ENCODE assay signal across 11 cellular contexts in genomic region chr6:5401845-5402738, GRCh38.
DNase-seq lines count a peak whose midpoint lies in the region; ATAC-seq and TF ChIP-seq lines count a peak whose summit lies in the region.
"Had no signal": no experiment of that assay in that cellular context is flagged by ENCODE, and none has a peak within 500 bp of the region (broad histone marks: within the 10 kb centered on the region; RNA-seq: fewer than 3 reads in every experiment).

No MANE protein-coding gene starts in this region.

- peaks cover 6% of the 10 kb centered on the region for H3K9me3 ChIP-seq in RWPE2 (ENCODE audit: severe bottlenecking)
- H3K9me3 ChIP-seq: neutrophil had no signal

- H3K4me3 Mint-ChIP-seq in GM23338: no peak overlapping the region
- no peak overlapping the region for H3K4me3 Mint-ChIP-seq in activated CD4-positive, alpha-beta memory T cell treated with anti-CD3 and anti-CD28 coated beads for 36 hours

- H3K27ac ChIP-seq in GM23338 (ENCODE audit: low read depth): no peak overlapping the region
- H3K27ac ChIP-seq in RWPE2 (ENCODE audit: poor library complexity, severe bottlenecking): no peak overlapping the region
- H3K27ac ChIP-seq: neutrophil, uterus had no signal

- peaks cover 4% of the 10 kb centered on the region; the same call in 2 of the 3 replicates for H3K9me3 Mint-ChIP-seq in GM23338
- H3K9me3 Mint-ChIP-seq in activated CD4-positive, alpha-beta memory T cell treated with anti-CD3 and anti-CD28 coated beads for 36 hours: peaks cover 5% of the 10 kb centered on the region

- TF ChIP-seq CTCF in AG09319 (IDR thresholded peaks at IDR 0.05; ENCODE audit: low read depth, low read length): peak; percentile 30
- peak; percentile 58 to 75 for TF ChIP-seq CTCF in GM23338 (conservative IDR thresholded peaks at IDR 0.05; ENCODE audit: low read depth in 2 of 2)
- peak; percentile 62 for TF ChIP-seq CTCF in RWPE2 (IDR thresholded peaks at IDR 0.05; ENCODE audit: poor library complexity, severe bottlenecking)

- H3K9me2 ChIP-seq in GM23338 (ENCODE audit: insufficient read depth): no peaks in the 10 kb centered on the region

- H3K27me3 Mint-ChIP-seq in GM23338 (ENCODE audit: insufficient read depth, low read depth, poor library complexity): peaks cover 2% of the 10 kb centered on the region
- no peaks in the 10 kb centered on the region for H3K27me3 Mint-ChIP-seq in activated CD4-positive, alpha-beta memory T cell treated with anti-CD3 and anti-CD28 coated beads for 36 hours

- H2AFZ ChIP-seq in GM23338: no peak overlapping the region

- no peak for DNase-seq in AG09319 (ENCODE audit: extremely low read depth, low read depth)
- DNase-seq in GM23338 (ENCODE audit: low spot score): peak; percentile 43
- no peak for DNase-seq in RWPE2 (ENCODE audit: low spot score)
- peak; percentile 5 for DNase-seq in fibroblast of the conjunctiva (ENCODE audit: low read depth)
- DNase-seq in cerebellum (ENCODE audit: low spot score): no peak
- no peak for DNase-seq in AG20443 (ENCODE audit: low spot score)
- no peak for DNase-seq in activated CD4-positive, alpha-beta memory T cell treated with anti-CD3 and anti-CD28 coated beads for 36 hours
- DNase-seq: activated naive CD4-positive, alpha-beta T cell treated with anti-CD3 and anti-CD28 coated beads, Interleukin-2, amount 50 U/mL, for 16 hours; uterus had no signal

- H3K4me1 ChIP-seq in GM23338 (ENCODE audit: insufficient read depth): no peaks in the 10 kb centered on the region
- peaks cover 3% of the 10 kb centered on the region for H3K4me1 ChIP-seq in RWPE2 (ENCODE audit: insufficient read depth, poor library complexity, severe bottlenecking)
- H3K4me1 ChIP-seq: uterus had no signal

- peaks cover 3% of the 10 kb centered on the region; the same call in 1 of the 2 replicates for H3K79me2 ChIP-seq in GM23338 (replicated peaks; ENCODE audit: insufficient read depth)

- POLR2A ChIA-PET in activated CD4-positive, alpha-beta memory T cell treated with anti-CD3 and anti-CD28 coated beads for 36 hours (lab: Charles Lee): interaction anchor here (0.6 kb wide), 1 partner anchor 1212 kb away, joined by 4 read pairs; no protein-coding TSS in a partner anchor

- ATAC-seq in GM23338 (no peak), RWPE2 (ENCODE audit: low read depth) (no peak), HG03108 (IDR thresholded peaks at IDR 0.05; ENCODE audit: unreplicated experiment) (no peak)

- no peak overlapping the region for H3K4me2 ChIP-seq in GM23338

- intact Hi-C loops in activated CD4-positive, alpha-beta memory T cell treated with anti-CD3 and anti-CD28 coated beads for 36 hours (cut with micrococcal nuclease): loop anchor here (1.0 kb wide), 1 partner anchor 259 kb away; no protein-coding TSS in a partner anchor

- H3K36me3 Mint-ChIP-seq in GM23338 (ENCODE audit: low read depth): peaks cover 4% of the 10 kb centered on the region; the same call in 1 of the 3 replicates
- H3K36me3 Mint-ChIP-seq in activated CD4-positive, alpha-beta memory T cell treated with anti-CD3 and anti-CD28 coated beads for 36 hours: peaks cover 7% of the 10 kb centered on the region

- H3K4me3 ChIP-seq in GM23338 (no peak overlapping the region), RWPE2 (ENCODE audit: severe bottlenecking) (no peak overlapping the region)
- H3K4me3 ChIP-seq: uterus had no signal

- H3K36me3 ChIP-seq in GM23338 (ENCODE audit: insufficient read depth) (no peaks in the 10 kb centered on the region), RWPE2 (ENCODE audit: low read depth) (no peaks in the 10 kb centered on the region)
- H3K36me3 ChIP-seq: neutrophil, uterus had no signal

- H3K27me3 ChIP-seq in GM23338 (ENCODE audit: insufficient read depth) (no peaks in the 10 kb centered on the region), RWPE2 (ENCODE audit: insufficient read depth, poor library complexity, severe bottlenecking) (no peaks in the 10 kb centered on the region)
- H3K27me3 ChIP-seq: neutrophil, uterus had no signal

- no peak overlapping the region for H3K27ac Mint-ChIP-seq in GM23338
- H3K27ac Mint-ChIP-seq in activated CD4-positive, alpha-beta memory T cell treated with anti-CD3 and anti-CD28 coated beads for 36 hours: no peak overlapping the region

- no peaks in the 10 kb centered on the region for H3F3A ChIP-seq in GM23338 (replicated peaks; ENCODE audit: low read depth)

- H4K20me1 ChIP-seq in GM23338 (replicated peaks; ENCODE audit: insufficient read depth): no peaks in the 10 kb centered on the region

- 0 out of 3 replicates have a peak, but pooled peaks cover 3% of the 10 kb centered on the region for H3K4me1 Mint-ChIP-seq in GM23338
- H3K4me1 Mint-ChIP-seq in activated CD4-positive, alpha-beta memory T cell treated with anti-CD3 and anti-CD28 coated beads for 36 hours (ENCODE audit: low read depth): peaks cover 37% of the 10 kb centered on the region

- CTCF ChIA-PET in activated CD4-positive, alpha-beta memory T cell treated with anti-CD3 and anti-CD28 coated beads for 36 hours (lab: Charles Lee): interaction anchor here (0.6 to 4.3 kb wide), 10 partner anchors 8 to 295 kb away, joined by 3 to 41 read pairs (median 4); no protein-coding TSS in a partner anchor

TF ChIP-seq in GM23338, 12 proteins besides CTCF, POLR2A, EP300 and RAD21:
- no peak for TF ChIP-seq NANOG (IDR thresholded peaks at IDR 0.05; ENCODE audit: borderline replicate concordance)
- TF ChIP-seq ZNF462 (CRISPR knock-in tag; IDR thresholded peaks at IDR 0.05): no peak
- no peak for TF ChIP-seq CREB1 (CRISPR knock-in tag; IDR thresholded peaks at IDR 0.05; ENCODE audit: low read depth)
- TF ChIP-seq ZNF114 (CRISPR knock-in tag; IDR thresholded peaks at IDR 0.05): no peak
TF ChIP-seq in GM23338: peak in this region for 0.

Comparison
In these comparisons a context has a peak if more than half of its experiments do, and no peak if none do; other contexts are left out.
1. DNase-seq: peak in GM23338 (single experiment) and fibroblast of the conjunctiva (single experiment); none in AG09319 (single experiment), RWPE2 (single experiment), cerebellum (single experiment), AG20443 (single experiment) and activated CD4-positive, alpha-beta memory T cell treated with anti-CD3 and anti-CD28 coated beads for 36 hours (single experiment).
2. Peak in every context shown above with its lines, with median percentiles within 50 percentile points of each other: CTCF ChIP-seq.